Comparison of ENCODE assay signal across 18 cellular contexts in the genomic region with DNA sequence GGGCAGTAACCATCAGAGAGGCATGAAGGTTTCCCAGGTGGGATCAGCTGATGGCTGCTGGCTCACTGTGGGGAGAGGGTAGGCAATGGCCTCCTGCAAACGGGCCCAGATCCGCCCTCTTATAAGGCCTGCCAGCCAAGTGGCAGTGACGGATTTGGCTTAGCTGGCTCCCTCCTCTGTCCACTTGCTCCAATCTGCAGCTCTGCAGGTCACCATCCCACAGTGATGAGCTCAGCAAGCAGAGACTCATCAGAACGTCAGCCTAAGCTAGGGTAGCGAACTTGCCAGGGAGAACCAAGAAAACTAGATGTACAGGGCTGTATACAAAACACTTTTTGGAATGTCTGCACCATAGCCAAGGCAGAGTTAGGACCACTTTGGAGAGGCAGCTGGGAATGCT.
"Had no signal": no experiment of that assay in that cellular context is flagged by ENCODE, and none has a peak within 500 bp of the region (broad histone marks: within the 10 kb centered on the region; RNA-seq: fewer than 3 reads in every experiment).

No MANE protein-coding gene starts in this region.

- H3K27ac Mint-ChIP-seq: activated naive CD4-positive, alpha-beta T cell treated with anti-CD3 and anti-CD28 coated beads for 36 hours; activated naive CD8-positive, alpha-beta T cell treated with anti-CD3 and anti-CD28 coated beads, Interleukin-2, amount 10 ng/mL, durations not matched to agents 7 days and 5 days; stimulated activated naive B cell treated with anti-CD40 and anti-IgM and Interleukin-4, amounts not matched to agents 10 μg/mL and 1 μg/mL and 100 μg/mL, for 72 hours had no signal

- H3K36me3 ChIP-seq: uterus had no signal

- H3K4me3 ChIP-seq: right lobe of liver, uterus had no signal

- H3K9me3 ChIP-seq: right lobe of liver, uterus had no signal

- H3K27ac ChIP-seq: right lobe of liver, uterus had no signal

- H3K4me3 Mint-ChIP-seq: activated naive CD4-positive, alpha-beta T cell treated with anti-CD3 and anti-CD28 coated beads for 36 hours; activated naive CD8-positive, alpha-beta T cell treated with anti-CD3 and anti-CD28 coated beads, Interleukin-2, amount 10 ng/mL, durations not matched to agents 7 days and 5 days; activated T-cell treated with anti-CD3 and anti-CD28 coated beads, Interleukin-2, amount 50 U/mL, for 72 hours; naive B cell; stimulated activated naive B cell treated with anti-CD40 and anti-IgM and Interleukin-4, amounts not matched to agents 10 μg/mL and 1 μg/mL and 100 μg/mL, for 72 hours had no signal

- DNase-seq: activated CD8-positive, alpha-beta memory T cell treated with anti-CD3 and anti-CD28 coated beads for 24 hours; activated effector memory CD4-positive, alpha-beta T cell treated with Interleukin-2 at 50 U/mL for 16 hours; activated naive CD4-positive, alpha-beta T cell treated with anti-CD3 and anti-CD28 coated beads for 36 hours; activated naive CD8-positive, alpha-beta T cell treated with anti-CD3 and anti-CD28 coated beads, Interleukin-2, amount 10 ng/mL, durations not matched to agents 7 days and 5 days; activated T-cell treated with anti-CD3 and anti-CD28 coated beads, Interleukin-2, amount 50 U/mL, for 72 hours; amniotic stem cell; cerebellar nuclear complex; cortex of kidney; kidney glomerular epithelial cell; mesenchymal stem cell; naive B cell; occipital lobe; right lobe of liver; small intestine; stimulated activated CD4-positive, alpha-beta T cell treated with anti-CD3 and anti-CD28 coated beads, Interleukin-2, amount 100 ng/mL, for 24 hours; stimulated activated naive B cell treated with anti-CD40 and anti-IgM and Interleukin-4, amounts not matched to agents 10 μg/mL and 1 μg/mL and 100 μg/mL, for 72 hours; trophoblast cell; uterus had no signal

- H3K4me1 ChIP-seq: right lobe of liver, uterus had no signal

- ATAC-seq: activated T-cell treated with anti-CD3 and anti-CD28 coated beads, Interleukin-2, amount 50 U/mL, for 72 hours; right lobe of liver; stimulated activated naive B cell treated with anti-CD40 and anti-IgM and Interleukin-4, amounts not matched to agents 10 μg/mL and 1 μg/mL and 100 μg/mL, for 72 hours had no signal

- H3K4me1 Mint-ChIP-seq: activated naive CD8-positive, alpha-beta T cell treated with anti-CD3 and anti-CD28 coated beads, Interleukin-2, amount 10 ng/mL, durations not matched to agents 7 days and 5 days; stimulated activated naive B cell treated with anti-CD40 and anti-IgM and Interleukin-4, amounts not matched to agents 10 μg/mL and 1 μg/mL and 100 μg/mL, for 72 hours had no signal

- H3K27me3 Mint-ChIP-seq: activated naive CD8-positive, alpha-beta T cell treated with anti-CD3 and anti-CD28 coated beads, Interleukin-2, amount 10 ng/mL, durations not matched to agents 7 days and 5 days; naive B cell; stimulated activated naive B cell treated with anti-CD40 and anti-IgM and Interleukin-4, amounts not matched to agents 10 μg/mL and 1 μg/mL and 100 μg/mL, for 72 hours had no signal

- H3K27me3 ChIP-seq: right lobe of liver, uterus had no signal

- H3K9me3 Mint-ChIP-seq: activated naive CD4-positive, alpha-beta T cell treated with anti-CD3 and anti-CD28 coated beads for 36 hours; activated naive CD8-positive, alpha-beta T cell treated with anti-CD3 and anti-CD28 coated beads, Interleukin-2, amount 10 ng/mL, durations not matched to agents 7 days and 5 days; activated T-cell treated with anti-CD3 and anti-CD28 coated beads, Interleukin-2, amount 50 U/mL, for 72 hours; naive B cell; stimulated activated naive B cell treated with anti-CD40 and anti-IgM and Interleukin-4, amounts not matched to agents 10 μg/mL and 1 μg/mL and 100 μg/mL, for 72 hours had no signal
